Comparison of ENCODE assay signal across 1 cellular context in genomic region chr12:75831413-75831812, GRCh38.
A peak's percentile ranks its signal among the peaks of the same experiment; 100 is the strongest.
TF ChIP-seq lines count a peak whose summit lies in the region.

No MANE protein-coding gene starts in this region.

TF ChIP-seq in K562, 482 proteins besides CTCF, POLR2A, EP300 and RAD21 (continued from another document):
- TF ChIP-seq PKNOX1 (IDR thresholded peaks at IDR 0.05), result peak; percentile 21; the same call in 1 of the 2 replicates
- TF ChIP-seq ARID1B (IDR thresholded peaks at IDR 0.05), result peak; percentile 51; the same call in 1 of the 2 replicates
- no peak for TF ChIP-seq BDP1 (IDR thresholded peaks at IDR 0.05; ENCODE audit: insufficient read depth, insufficient read length)
- no peak for TF ChIP-seq ZNF764 (CRISPR knock-in tag; IDR thresholded peaks at IDR 0.05; ENCODE audit: low read depth)
- no peak for TF ChIP-seq PHB2 (IDR thresholded peaks at IDR 0.05; ENCODE audit: low read depth)
- TF ChIP-seq IRF9 (tag; IDR thresholded peaks at IDR 0.05), result no peak
- TF ChIP-seq ARNT (IDR thresholded peaks at IDR 0.05), result no peak
- no peak for TF ChIP-seq NR2C2 (CRISPR knock-in tag; IDR thresholded peaks at IDR 0.05)
- peak; percentile 44 for TF ChIP-seq NR2C2 (tag; IDR thresholded peaks at IDR 0.05)
- TF ChIP-seq SIN3B (IDR thresholded peaks at IDR 0.05; ENCODE audit: low read depth), result no peak
- TF ChIP-seq SFPQ (IDR thresholded peaks at IDR 0.05; ENCODE audit: low read depth, low read length), result no peak
- TF ChIP-seq, protein P1, sequence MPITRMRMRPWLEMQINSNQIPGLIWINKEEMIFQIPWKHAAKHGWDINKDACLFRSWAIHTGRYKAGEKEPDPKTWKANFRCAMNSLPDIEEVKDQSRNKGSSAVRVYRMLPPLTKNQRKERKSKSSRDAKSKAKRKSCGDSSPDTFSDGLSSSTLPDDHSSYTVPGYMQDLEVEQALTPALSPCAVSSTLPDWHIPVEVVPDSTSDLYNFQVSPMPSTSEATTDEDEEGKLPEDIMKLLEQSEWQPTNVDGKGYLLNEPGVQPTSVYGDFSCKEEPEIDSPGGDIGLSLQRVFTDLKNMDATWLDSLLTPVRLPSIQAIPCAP (CRISPR knock-in tag; IDR thresholded peaks at IDR 0.05; ENCODE audit: borderline replicate concordance), result no peak
- TF ChIP-seq MLX (CRISPR knock-in tag; conservative IDR thresholded peaks at IDR 0.05), result no peak
- 0 out of 2 replicates have a peak, but pooled peaks have one; percentile 9 for TF ChIP-seq CBFA2T3 (IDR thresholded peaks at IDR 0.05)
- no peak for TF ChIP-seq FIP1L1 (IDR thresholded peaks at IDR 0.05; ENCODE audit: low read depth, low read length, poor library complexity, severe bottlenecking)
- TF ChIP-seq DMBX1 (CRISPR knock-in tag; IDR thresholded peaks at IDR 0.05; ENCODE audit: borderline replicate concordance), result no peak
- TF ChIP-seq PRMT5 (CRISPR knock-in tag; IDR thresholded peaks at IDR 0.05), result no peak
- no peak for TF ChIP-seq KDM4B (IDR thresholded peaks at IDR 0.05; ENCODE audit: borderline replicate concordance in 2 of 2, low read depth in 1 of 2)
- TF ChIP-seq, protein P2, sequence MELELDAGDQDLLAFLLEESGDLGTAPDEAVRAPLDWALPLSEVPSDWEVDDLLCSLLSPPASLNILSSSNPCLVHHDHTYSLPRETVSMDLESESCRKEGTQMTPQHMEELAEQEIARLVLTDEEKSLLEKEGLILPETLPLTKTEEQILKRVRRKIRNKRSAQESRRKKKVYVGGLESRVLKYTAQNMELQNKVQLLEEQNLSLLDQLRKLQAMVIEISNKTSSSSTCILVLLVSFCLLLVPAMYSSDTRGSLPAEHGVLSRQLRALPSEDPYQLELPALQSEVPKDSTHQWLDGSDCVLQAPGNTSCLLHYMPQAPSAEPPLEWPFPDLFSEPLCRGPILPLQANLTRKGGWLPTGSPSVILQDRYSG (tag; conservative IDR thresholded peaks at IDR 0.05; ENCODE audit: low read depth), result no peak
- no peak for TF ChIP-seq PHB (CRISPR knock-in tag; IDR thresholded peaks at IDR 0.05)
- no peak for TF ChIP-seq SAFB2 (IDR thresholded peaks at IDR 0.05; ENCODE audit: borderline replicate concordance, low read depth, low read length, severe bottlenecking)
- no peak for TF ChIP-seq PYGO2 (tag; IDR thresholded peaks at IDR 0.05)
- no peak for TF ChIP-seq KLF6 (CRISPR knock-in tag; IDR thresholded peaks at IDR 0.05; ENCODE audit: borderline replicate concordance)
- no peak for TF ChIP-seq ETV6 (IDR thresholded peaks at IDR 0.05; ENCODE audit: borderline replicate concordance in 1 of 2, low read depth in 2 of 2, low read length in 1 of 2)
- no peak for TF ChIP-seq ETV6 (CRISPR knock-in tag; IDR thresholded peaks at IDR 0.05; ENCODE audit: borderline replicate concordance)
- TF ChIP-seq ZNF23 (CRISPR knock-in tag; IDR thresholded peaks at IDR 0.05), result no peak
- no peak for TF ChIP-seq ZSCAN29 (IDR thresholded peaks at IDR 0.05)
- TF ChIP-seq TAF15 (IDR thresholded peaks at IDR 0.05; ENCODE audit: low read depth, low read length), result no peak
- TF ChIP-seq ESRRA (IDR thresholded peaks at IDR 0.05; ENCODE audit: borderline replicate concordance, low read depth), result 0 out of 2 replicates have a peak, but pooled peaks have one; percentile 38
- no peak for TF ChIP-seq ZNF644 (tag; IDR thresholded peaks at IDR 0.05; ENCODE audit: low read depth)
- no peak for TF ChIP-seq RFX1 (IDR thresholded peaks at IDR 0.05)
- peak; percentile 49; the same call in 1 of the 2 replicates for TF ChIP-seq MEF2D (tag; conservative IDR thresholded peaks at IDR 0.05; ENCODE audit: low read depth)
- TF ChIP-seq, protein P3, sequence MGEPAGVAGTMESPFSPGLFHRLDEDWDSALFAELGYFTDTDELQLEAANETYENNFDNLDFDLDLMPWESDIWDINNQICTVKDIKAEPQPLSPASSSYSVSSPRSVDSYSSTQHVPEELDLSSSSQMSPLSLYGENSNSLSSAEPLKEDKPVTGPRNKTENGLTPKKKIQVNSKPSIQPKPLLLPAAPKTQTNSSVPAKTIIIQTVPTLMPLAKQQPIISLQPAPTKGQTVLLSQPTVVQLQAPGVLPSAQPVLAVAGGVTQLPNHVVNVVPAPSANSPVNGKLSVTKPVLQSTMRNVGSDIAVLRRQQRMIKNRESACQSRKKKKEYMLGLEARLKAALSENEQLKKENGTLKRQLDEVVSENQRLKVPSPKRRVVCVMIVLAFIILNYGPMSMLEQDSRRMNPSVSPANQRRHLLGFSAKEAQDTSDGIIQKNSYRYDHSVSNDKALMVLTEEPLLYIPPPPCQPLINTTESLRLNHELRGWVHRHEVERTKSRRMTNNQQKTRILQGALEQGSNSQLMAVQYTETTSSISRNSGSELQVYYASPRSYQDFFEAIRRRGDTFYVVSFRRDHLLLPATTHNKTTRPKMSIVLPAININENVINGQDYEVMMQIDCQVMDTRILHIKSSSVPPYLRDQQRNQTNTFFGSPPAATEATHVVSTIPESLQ (CRISPR knock-in tag; IDR thresholded peaks at IDR 0.05), result no peak
- TF ChIP-seq RAD51 (IDR thresholded peaks at IDR 0.05; ENCODE audit: borderline replicate concordance, low read depth), result no peak
- TF ChIP-seq USF1 (CRISPR knock-in tag; IDR thresholded peaks at IDR 0.05), result no peak
- TF ChIP-seq CBFA2T2 (conservative IDR thresholded peaks at IDR 0.05), result no peak
- no peak for TF ChIP-seq MIER1 (IDR thresholded peaks at IDR 0.05; ENCODE audit: low read depth)
- TF ChIP-seq ZNF324 (CRISPR knock-in tag; IDR thresholded peaks at IDR 0.05), result no peak
- TF ChIP-seq ZNF24 (IDR thresholded peaks at IDR 0.05), result no peak
TF ChIP-seq in K562: peak in this region for 27.
